1 cellular context compared by ENCODE assay signal in the genomic region with DNA sequence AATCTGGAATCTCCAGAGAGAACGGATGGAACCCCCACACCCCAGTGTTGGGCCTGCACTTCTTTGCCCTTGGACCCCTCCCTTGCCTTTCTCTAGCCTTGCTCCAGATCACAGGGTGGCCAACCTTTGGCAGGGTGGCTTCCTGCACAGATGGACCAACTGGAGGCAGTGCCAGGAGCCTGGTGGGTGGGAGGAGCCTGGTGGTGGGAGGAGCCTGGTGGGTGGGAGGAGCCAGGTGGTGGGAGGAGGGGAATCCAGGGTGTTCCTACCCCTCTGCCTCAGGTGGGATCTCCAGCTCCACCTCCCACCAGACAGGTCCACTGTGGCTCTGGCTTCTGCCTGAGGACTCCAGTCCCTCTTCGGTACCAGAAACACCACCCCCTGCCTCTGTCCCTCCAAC.
TF ChIP-seq lines count a peak whose summit lies in the region.

No MANE protein-coding gene starts in this region.

TF ChIP-seq in GM23338, 12 proteins besides CTCF, POLR2A, EP300 and RAD21 (continued from another document):
- TF ChIP-seq ZNF462 (CRISPR knock-in tag; IDR thresholded peaks at IDR 0.05) (no peak), EZH2 (IDR thresholded peaks at IDR 0.05; ENCODE audit: low read depth, unreplicated experiment) (no peak), STAT1 (IDR thresholded peaks at IDR 0.05; ENCODE audit: unreplicated experiment) (no peak)
